ENCODE assay signal across 1 cellular context in the genomic region with DNA sequence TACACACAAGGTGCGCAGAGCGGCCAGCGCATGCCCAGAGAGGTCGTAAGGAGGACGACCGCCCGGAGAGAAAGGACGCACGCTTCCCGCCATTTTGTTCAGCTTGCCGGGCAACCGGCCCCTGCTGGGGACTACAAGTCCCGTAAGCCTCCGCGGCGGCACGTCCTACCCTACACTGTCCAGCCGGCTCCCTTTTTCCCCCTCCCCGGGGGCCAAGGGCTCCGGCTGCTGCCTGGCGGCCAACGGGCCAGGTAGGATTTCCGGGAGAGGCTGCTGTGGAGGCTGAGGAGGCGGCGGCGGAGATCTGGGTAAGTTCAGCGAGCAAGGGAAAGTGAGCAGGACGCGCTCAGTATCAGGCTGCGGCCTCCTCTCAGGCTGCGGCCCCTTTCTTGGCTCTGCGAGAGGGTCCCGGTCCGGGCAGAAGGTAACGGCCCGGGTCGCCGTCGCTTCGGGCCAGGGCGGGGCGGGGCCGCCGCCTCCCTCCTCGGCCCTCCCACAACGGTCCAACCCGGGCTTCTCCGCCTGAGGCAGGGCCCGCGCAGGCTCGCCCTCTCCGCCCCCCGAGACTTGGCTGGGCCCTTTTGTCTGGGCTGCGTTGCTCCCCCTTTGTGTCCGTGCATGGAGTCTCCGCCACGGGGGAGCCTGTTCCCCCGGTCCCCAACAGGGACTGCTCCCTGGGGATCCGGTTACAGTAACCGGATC.
TF ChIP-seq lines count a peak whose summit lies in the region.

PHACTR4 (plus strand) TSS at position 223 of the 702 bp plus-strand sequence. CDS start 37,708 bp downstream, outside the sequence.

TF ChIP-seq in HepG2, 621 proteins besides CTCF, POLR2A, EP300 and RAD21 (continued from another document and continues in another):
- TF ChIP-seq ZBTB2 (CRISPR knock-in tag; IDR thresholded peaks at IDR 0.05; ENCODE audit: low read depth): peak; percentile 51; the same call in 1 of the 2 replicates
- no peak for TF ChIP-seq ZNF496 (CRISPR knock-in tag; IDR thresholded peaks at IDR 0.05; ENCODE audit: insufficient replicate concordance)
- peak; percentile 75; the same call in 1 of the 2 replicates for TF ChIP-seq TFDP1 (CRISPR knock-in tag; IDR thresholded peaks at IDR 0.05; ENCODE audit: borderline replicate concordance)
- no peak for TF ChIP-seq ZNF646 (CRISPR knock-in tag; IDR thresholded peaks at IDR 0.05)
- TF ChIP-seq ADNP (CRISPR knock-in tag; IDR thresholded peaks at IDR 0.05): no peak
- TF ChIP-seq ZNF256 (CRISPR knock-in tag; conservative IDR thresholded peaks at IDR 0.05): 0 out of 2 replicates have a peak, but pooled peaks have one; percentile 72
- TF ChIP-seq ATF6 (CRISPR knock-in tag; conservative IDR thresholded peaks at IDR 0.05): peak; percentile 74; the same call in 1 of the 2 replicates
- no peak for TF ChIP-seq CENPX (CRISPR knock-in tag; IDR thresholded peaks at IDR 0.05)
- TF ChIP-seq HHEX (CRISPR knock-in tag; IDR thresholded peaks at IDR 0.05): no peak
- no peak for TF ChIP-seq FOXK2 (IDR thresholded peaks at IDR 0.05)
- TF ChIP-seq MEIS2 (CRISPR knock-in tag; IDR thresholded peaks at IDR 0.05): no peak
- TF ChIP-seq TIGD3 (CRISPR knock-in tag; IDR thresholded peaks at IDR 0.05; ENCODE audit: borderline replicate concordance): no peak
- TF ChIP-seq ZNF234 (CRISPR knock-in tag; conservative IDR thresholded peaks at IDR 0.05): no peak
- no peak for TF ChIP-seq JARID2 (CRISPR knock-in tag; IDR thresholded peaks at IDR 0.05; ENCODE audit: insufficient replicate concordance)
- TF ChIP-seq DNMT1 (CRISPR knock-in tag; IDR thresholded peaks at IDR 0.05): 0 out of 2 replicates have a peak, but pooled peaks have one; percentile 33
- peak; percentile 67; the same call in 1 of the 2 replicates for TF ChIP-seq ZNF670 (CRISPR knock-in tag; IDR thresholded peaks at IDR 0.05; ENCODE audit: borderline replicate concordance)
- TF ChIP-seq ZNF354B (CRISPR knock-in tag; IDR thresholded peaks at IDR 0.05): no peak
- TF ChIP-seq MATR3 (CRISPR knock-in tag; IDR thresholded peaks at IDR 0.05): no peak
- TF ChIP-seq ZNF850 (CRISPR knock-in tag; conservative IDR thresholded peaks at IDR 0.05): no peak
- TF ChIP-seq SATB2 (CRISPR knock-in tag; IDR thresholded peaks at IDR 0.05): no peak
- TF ChIP-seq, protein P1, sequence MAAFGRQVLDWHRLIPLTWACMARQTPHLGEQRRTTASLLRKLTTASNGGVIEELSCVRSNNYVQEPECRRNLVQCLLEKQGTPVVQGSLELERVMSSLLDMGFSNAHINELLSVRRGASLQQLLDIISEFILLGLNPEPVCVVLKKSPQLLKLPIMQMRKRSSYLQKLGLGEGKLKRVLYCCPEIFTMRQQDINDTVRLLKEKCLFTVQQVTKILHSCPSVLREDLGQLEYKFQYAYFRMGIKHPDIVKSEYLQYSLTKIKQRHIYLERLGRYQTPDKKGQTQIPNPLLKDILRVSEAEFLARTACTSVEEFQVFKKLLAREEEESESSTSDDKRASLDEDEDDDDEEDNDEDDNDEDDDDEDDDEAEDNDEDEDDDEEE (CRISPR knock-in tag; IDR thresholded peaks at IDR 0.05): 0 out of 2 replicates have a peak, but pooled peaks have one; percentile 32
- TF ChIP-seq ARHGAP35 (CRISPR knock-in tag; IDR thresholded peaks at IDR 0.05; ENCODE audit: borderline replicate concordance): no peak; the same call in 1 of the 2 replicates
- TF ChIP-seq ZNF367 (CRISPR knock-in tag; IDR thresholded peaks at IDR 0.05; ENCODE audit: borderline replicate concordance): no peak; the same call in 1 of the 2 replicates
- TF ChIP-seq PHF21A (CRISPR knock-in tag; IDR thresholded peaks at IDR 0.05): peak; percentile 58
- peak; percentile 66 for TF ChIP-seq ATF1 (CRISPR knock-in tag; IDR thresholded peaks at IDR 0.05)
- TF ChIP-seq KAT7 (CRISPR knock-in tag; IDR thresholded peaks at IDR 0.05; ENCODE audit: borderline replicate concordance): peak; percentile 66; the same call in 1 of the 2 replicates
- no peak for TF ChIP-seq ZNF10 (CRISPR knock-in tag; IDR thresholded peaks at IDR 0.05; ENCODE audit: borderline replicate concordance, low read depth)
- peak; percentile 89 for TF ChIP-seq GABPB1 (CRISPR knock-in tag; IDR thresholded peaks at IDR 0.05)
- TF ChIP-seq TCF7L2 (IDR thresholded peaks at IDR 0.05; ENCODE audit: low read depth, low read length): no peak
- TF ChIP-seq, protein P2, sequence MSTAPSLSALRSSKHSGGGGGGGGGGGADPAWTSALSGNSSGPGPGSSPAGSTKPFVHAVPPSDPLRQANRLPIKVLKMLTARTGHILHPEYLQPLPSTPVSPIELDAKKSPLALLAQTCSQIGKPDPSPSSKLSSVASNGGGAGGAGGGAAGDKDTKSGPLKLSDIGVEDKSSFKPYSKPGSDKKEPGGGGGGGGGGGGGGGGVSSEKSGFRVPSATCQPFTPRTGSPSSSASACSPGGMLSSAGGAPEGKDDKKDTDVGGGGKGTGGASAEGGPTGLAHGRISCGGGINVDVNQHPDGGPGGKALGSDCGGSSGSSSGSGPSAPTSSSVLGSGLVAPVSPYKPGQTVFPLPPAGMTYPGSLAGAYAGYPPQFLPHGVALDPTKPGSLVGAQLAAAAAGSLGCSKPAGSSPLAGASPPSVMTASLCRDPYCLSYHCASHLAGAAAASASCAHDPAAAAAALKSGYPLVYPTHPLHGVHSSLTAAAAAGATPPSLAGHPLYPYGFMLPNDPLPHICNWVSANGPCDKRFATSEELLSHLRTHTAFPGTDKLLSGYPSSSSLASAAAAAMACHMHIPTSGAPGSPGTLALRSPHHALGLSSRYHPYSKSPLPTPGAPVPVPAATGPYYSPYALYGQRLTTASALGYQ (CRISPR knock-in tag; IDR thresholded peaks at IDR 0.05): no peak
- no peak for TF ChIP-seq KDM4B (CRISPR knock-in tag; IDR thresholded peaks at IDR 0.05)
- TF ChIP-seq ZBTB1 (CRISPR knock-in tag; IDR thresholded peaks at IDR 0.05; ENCODE audit: borderline replicate concordance): no peak; the same call in 1 of the 2 replicates
- no peak for TF ChIP-seq ZNF460 (CRISPR knock-in tag; IDR thresholded peaks at IDR 0.05; ENCODE audit: borderline replicate concordance)
- TF ChIP-seq ZNF44 (CRISPR knock-in tag; IDR thresholded peaks at IDR 0.05): no peak
- peak; percentile 13; the same call in 1 of the 2 replicates for TF ChIP-seq ZBTB26 (CRISPR knock-in tag; IDR thresholded peaks at IDR 0.05; ENCODE audit: borderline replicate concordance)
- no peak for TF ChIP-seq U2AF1 (optimal IDR thresholded peaks at IDR 0.05; ENCODE audit: low read depth, low read length)
- peak; percentile 90 for TF ChIP-seq YEATS4 (CRISPR knock-in tag; IDR thresholded peaks at IDR 0.05; ENCODE audit: borderline replicate concordance)
- TF ChIP-seq NRL (CRISPR knock-in tag; IDR thresholded peaks at IDR 0.05; ENCODE audit: borderline replicate concordance): 0 out of 2 replicates have a peak, but pooled peaks have one; percentile 34
- no peak for TF ChIP-seq MZF1 (CRISPR knock-in tag; IDR thresholded peaks at IDR 0.05; ENCODE audit: borderline replicate concordance)
- no peak for TF ChIP-seq BRD4 (CRISPR knock-in tag; IDR thresholded peaks at IDR 0.05)
- TF ChIP-seq GMEB2 (CRISPR knock-in tag; IDR thresholded peaks at IDR 0.05; ENCODE audit: low read depth): 0 out of 2 replicates have a peak, but pooled peaks have one; percentile 58
